ENCODE assay signal across 28 cellular contexts in the genomic region with DNA sequence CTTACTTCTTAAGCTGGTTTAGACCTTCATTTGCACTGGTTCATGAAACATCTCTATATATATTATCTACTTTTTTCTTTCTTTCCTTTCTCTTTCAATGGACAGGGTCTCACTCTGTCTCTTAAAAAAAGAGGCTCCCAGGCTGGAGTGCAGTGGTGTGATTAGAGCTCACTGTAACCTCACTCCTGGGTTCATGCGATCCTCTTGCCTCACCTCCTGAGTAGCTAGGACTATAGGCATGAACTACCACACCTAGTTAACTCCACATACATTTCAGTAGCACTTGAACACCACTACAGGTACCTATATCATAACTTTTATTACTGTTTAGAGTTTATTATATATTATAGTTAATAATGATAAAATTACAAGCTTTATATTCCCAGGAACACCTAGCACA.
"Had no signal": no experiment of that assay in that cellular context is flagged by ENCODE, and none has a peak within 500 bp of the region (broad histone marks: within the 10 kb centered on the region; RNA-seq: fewer than 3 reads in every experiment).

No MANE protein-coding gene starts in this region.

- H3K4me1 Mint-ChIP-seq: activated CD4-positive, alpha-beta memory T cell treated with anti-CD3 and anti-CD28 coated beads, Interleukin-2, amount 10 ng/mL, durations not matched to agents 7 days and 5 days; activated CD4-positive, alpha-beta T cell treated with anti-CD3 and anti-CD28 coated beads for 36 hours; activated CD4-positive, alpha-beta T cell treated with anti-CD3 and anti-CD28 coated beads, Interleukin-2, amount 10 ng/mL, durations not matched to agents 24 days and 14 days; activated naive CD4-positive, alpha-beta T cell treated with anti-CD3 and anti-CD28 coated beads, Interleukin-2, amount 10 ng/mL, durations not matched to agents 7 days and 5 days; T-cell had no signal

- H3K27ac ChIP-seq: brain microvascular endothelial cell, WERI-Rb-1 had no signal

- H3K27me3 ChIP-seq: brain microvascular endothelial cell had no signal

- H3K36me3 Mint-ChIP-seq: activated naive CD4-positive, alpha-beta T cell treated with anti-CD3 and anti-CD28 coated beads, Interleukin-2, amount 50 U/mL, for 72 hours had no signal

- H3K36me3 ChIP-seq: brain microvascular endothelial cell had no signal

- H3K27ac Mint-ChIP-seq: activated CD4-positive, alpha-beta memory T cell treated with anti-CD3 and anti-CD28 coated beads, Interleukin-2, amount 10 ng/mL, durations not matched to agents 7 days and 5 days; activated CD4-positive, alpha-beta T cell treated with anti-CD3 and anti-CD28 coated beads for 36 hours; activated CD4-positive, alpha-beta T cell treated with anti-CD3 and anti-CD28 coated beads, Interleukin-2, amount 10 ng/mL, durations not matched to agents 24 days and 14 days; activated naive CD4-positive, alpha-beta T cell treated with anti-CD3 and anti-CD28 coated beads, Interleukin-2, amount 10 ng/mL, durations not matched to agents 7 days and 5 days; activated naive CD8-positive, alpha-beta T cell treated with anti-CD3 and anti-CD28 coated beads, Interleukin-2, amount 10 ng/mL, durations not matched to agents 7 days and 5 days; activated T-cell treated with anti-CD3 and anti-CD28 coated beads, Interleukin-2, amount 50 U/mL, for 72 hours; T-cell; T-helper 1 cell treated with Interleukin-12 subunit alpha and Interleukin-12 subunit beta and Interleukin-4 antibody, amounts not matched to agents 30 μg/mL and 1 μg/mL, for 36 hours; T-helper 2 cell treated with Interferon-gamma antibody and Interleukin-4, amounts not matched to agents 5 μg/mL and 100 μg/mL, for 36 hours had no signal

- H3K4me3 Mint-ChIP-seq: activated CD4-positive, alpha-beta memory T cell treated with anti-CD3 and anti-CD28 coated beads, Interleukin-2, amount 10 ng/mL, durations not matched to agents 7 days and 5 days; activated CD4-positive, alpha-beta T cell treated with anti-CD3 and anti-CD28 coated beads for 36 hours; activated CD4-positive, alpha-beta T cell treated with anti-CD3 and anti-CD28 coated beads, Interleukin-2, amount 10 ng/mL, durations not matched to agents 24 days and 14 days; activated naive CD4-positive, alpha-beta T cell treated with anti-CD3 and anti-CD28 coated beads, Interleukin-2, amount 10 ng/mL, durations not matched to agents 7 days and 5 days; activated naive CD8-positive, alpha-beta T cell treated with anti-CD3 and anti-CD28 coated beads, Interleukin-2, amount 10 ng/mL, durations not matched to agents 7 days and 5 days; activated T-cell treated with anti-CD3 and anti-CD28 coated beads, Interleukin-2, amount 50 U/mL, for 24 hours; activated T-cell treated with anti-CD3 and anti-CD28 coated beads, Interleukin-2, amount 50 U/mL, for 72 hours; T-cell; T-helper 1 cell treated with Interleukin-12 subunit alpha and Interleukin-12 subunit beta and Interleukin-4 antibody, amounts not matched to agents 30 μg/mL and 1 μg/mL, for 36 hours; T-helper 2 cell treated with Interferon-gamma antibody and Interleukin-4, amounts not matched to agents 5 μg/mL and 100 μg/mL, for 36 hours had no signal

- H3K27me3 Mint-ChIP-seq: activated CD4-positive, alpha-beta memory T cell treated with anti-CD3 and anti-CD28 coated beads, Interleukin-2, amount 10 ng/mL, durations not matched to agents 7 days and 5 days; activated CD4-positive, alpha-beta T cell treated with anti-CD3 and anti-CD28 coated beads for 36 hours; activated CD4-positive, alpha-beta T cell treated with anti-CD3 and anti-CD28 coated beads, Interleukin-2, amount 10 ng/mL, durations not matched to agents 24 days and 14 days; activated naive CD4-positive, alpha-beta T cell treated with anti-CD3 and anti-CD28 coated beads, Interleukin-2, amount 10 ng/mL, durations not matched to agents 7 days and 5 days; activated naive CD8-positive, alpha-beta T cell treated with anti-CD3 and anti-CD28 coated beads, Interleukin-2, amount 10 ng/mL, durations not matched to agents 7 days and 5 days; activated T-cell treated with anti-CD3 and anti-CD28 coated beads, Interleukin-2, amount 50 U/mL, for 24 hours; T-cell had no signal

- DNase-seq: activated CD4-positive, alpha-beta memory T cell treated with anti-CD3 and anti-CD28 coated beads, Interleukin-2, amount 10 ng/mL, durations not matched to agents 7 days and 5 days; activated CD4-positive, alpha-beta T cell treated with anti-CD3 and anti-CD28 coated beads for 36 hours; activated CD4-positive, alpha-beta T cell treated with anti-CD3 and anti-CD28 coated beads, Interleukin-2, amount 10 ng/mL, durations not matched to agents 24 days and 14 days; activated CD4-positive, CD25-positive, alpha-beta regulatory T cell; activated CD4-positive, CD25-positive, alpha-beta regulatory T cell treated with anti-CD3 and anti-CD28 coated beads, Interleukin-2, amount 50 U/mL, for 72 hours; activated CD8-positive, alpha-beta memory T cell treated with anti-CD3 and anti-CD28 coated beads, Interleukin-2, amount 50 U/mL, for 48 hours; activated gamma-delta T cell; activated naive CD4-positive, alpha-beta T cell; activated naive CD4-positive, alpha-beta T cell treated with anti-CD3 and anti-CD28 coated beads, Interleukin-2, amount 10 ng/mL, durations not matched to agents 7 days and 5 days; activated naive CD8-positive, alpha-beta T cell treated with anti-CD3 and anti-CD28 coated beads, Interleukin-2, amount 10 ng/mL, durations not matched to agents 7 days and 5 days; activated T-cell treated with anti-CD3 and anti-CD28 coated beads for 4 hours; activated T-cell treated with anti-CD3 and anti-CD28 coated beads, Interleukin-2, amount 50 U/mL, for 24 hours; activated T-cell treated with anti-CD3 and anti-CD28 coated beads, Interleukin-2, amount 50 U/mL, for 72 hours; amniotic stem cell; anterior cingulate cortex; brain microvascular endothelial cell; cortex of kidney; dermis blood vessel endothelial cell; effector CD4-positive, alpha-beta T cell; foreskin fibroblast; head of caudate nucleus; T-cell; T1000; WERI-Rb-1 had no signal

- ATAC-seq: activated CD4-positive, alpha-beta T cell treated with anti-CD3 and anti-CD28 coated beads for 36 hours; activated naive CD4-positive, alpha-beta T cell treated with anti-CD3 and anti-CD28 coated beads, Interleukin-2, amount 50 U/mL, for 72 hours; activated T-cell treated with anti-CD3 and anti-CD28 coated beads, Interleukin-2, amount 50 U/mL, for 72 hours; esophagus mucosa; T-cell had no signal

- H3K9me3 Mint-ChIP-seq: activated CD4-positive, alpha-beta memory T cell treated with anti-CD3 and anti-CD28 coated beads, Interleukin-2, amount 10 ng/mL, durations not matched to agents 7 days and 5 days; activated CD4-positive, alpha-beta T cell treated with anti-CD3 and anti-CD28 coated beads, Interleukin-2, amount 10 ng/mL, durations not matched to agents 24 days and 14 days; activated naive CD4-positive, alpha-beta T cell treated with anti-CD3 and anti-CD28 coated beads, Interleukin-2, amount 10 ng/mL, durations not matched to agents 7 days and 5 days; activated naive CD4-positive, alpha-beta T cell treated with anti-CD3 and anti-CD28 coated beads, Interleukin-2, amount 50 U/mL, for 72 hours; activated naive CD8-positive, alpha-beta T cell treated with anti-CD3 and anti-CD28 coated beads, Interleukin-2, amount 10 ng/mL, durations not matched to agents 7 days and 5 days; activated T-cell treated with anti-CD3 and anti-CD28 coated beads, Interleukin-2, amount 50 U/mL, for 24 hours; activated T-cell treated with anti-CD3 and anti-CD28 coated beads, Interleukin-2, amount 50 U/mL, for 72 hours; T-cell; T-helper 1 cell treated with Interleukin-12 subunit alpha and Interleukin-12 subunit beta and Interleukin-4 antibody, amounts not matched to agents 30 μg/mL and 1 μg/mL, for 36 hours; T-helper 2 cell treated with Interferon-gamma antibody and Interleukin-4, amounts not matched to agents 5 μg/mL and 100 μg/mL, for 36 hours had no signal
